Comparison of ENCODE assay signal across 8 cellular contexts in genomic region chr2:97995026-97995733, GRCh38. TPM values are rescaled to one million over a fixed set of nuclear protein-coding genes. Genes with fewer than 3 reads are reported as not detected.
DNase-seq lines count a peak whose midpoint lies in the region; ATAC-seq and TF ChIP-seq lines count a peak whose summit lies in the region.

No MANE protein-coding gene starts in this region.

- 1 to 2% methylated on average over 3 to 9 of the region's 81 CpGs for WGBS in gastroesophageal sphincter (ENCODE audit: low coverage in 1 of 2), 2 donors
- WGBS in ovary, 3 donors, result 0 to 1% (median 0%) methylated on average over 77 to 81 of the region's 81 CpGs
- WGBS in transverse colon (ENCODE audit: low coverage in 1 of 2), 2 donors, result 0 to 1% methylated on average over 3 to 52 of the region's 81 CpGs

- TF ChIP-seq CTCF in Panc1 (IDR thresholded peaks at IDR 0.05) (no peak), gastroesophageal sphincter (IDR thresholded peaks at IDR 0.05) (no peak), ovary (IDR thresholded peaks at IDR 0.05) (no peak), transverse colon (IDR thresholded peaks at IDR 0.05) (no peak)

- peak; percentile 61 for TF ChIP-seq POLR2A in GM19099 (IDR thresholded peaks at IDR 0.05; ENCODE audit: extremely low read depth, insufficient read length, low read depth)
- TF ChIP-seq POLR2A in gastroesophageal sphincter (IDR thresholded peaks at IDR 0.05), result no peak
- TF ChIP-seq POLR2A in ovary (IDR thresholded peaks at IDR 0.05), result no peak
- TF ChIP-seq POLR2A in transverse colon (IDR thresholded peaks at IDR 0.05), result peak; percentile 2

- no peaks in the 10 kb centered on the region for H3K9me3 Mint-ChIP-seq in activated T-helper 2 cell treated with anti-CD3 and anti-CD28 coated beads, Interferon-gamma antibody, Interleukin-2, Interleukin-4, amounts not matched to agents 10 μg/mL and 5 μg/mL and 100 μg/mL, durations not matched to agents 14 hours and 24 hours and 36 hours

- peaks cover 5% of the 10 kb centered on the region for H3K27me3 Mint-ChIP-seq in activated T-helper 2 cell treated with anti-CD3 and anti-CD28 coated beads, Interferon-gamma antibody, Interleukin-2, Interleukin-4, amounts not matched to agents 10 μg/mL and 5 μg/mL and 100 μg/mL, durations not matched to agents 14 hours and 24 hours and 36 hours (ENCODE audit: low read depth)

- H3K9me3 ChIP-seq in BLaER1, result no peaks in the 10 kb centered on the region
- H3K9me3 ChIP-seq in Panc1 (ENCODE audit: control insufficient read depth, insufficient read depth, low read depth, low read length), result no peaks in the 10 kb centered on the region
- H3K9me3 ChIP-seq in gastroesophageal sphincter, result no peaks in the 10 kb centered on the region
- no peaks in the 10 kb centered on the region for H3K9me3 ChIP-seq in ovary
- H3K9me3 ChIP-seq in transverse colon, result no peaks in the 10 kb centered on the region

- H3K27me3 ChIP-seq in BLaER1 (no peaks in the 10 kb centered on the region), Panc1 (ENCODE audit: control insufficient read depth, insufficient read depth, low read length) (no peaks in the 10 kb centered on the region), gastroesophageal sphincter (no peaks in the 10 kb centered on the region), ovary (no peaks in the 10 kb centered on the region), transverse colon (no peaks in the 10 kb centered on the region)

- H3K27ac Mint-ChIP-seq in activated T-helper 2 cell treated with anti-CD3 and anti-CD28 coated beads, Interferon-gamma antibody, Interleukin-2, Interleukin-4, amounts not matched to agents 10 μg/mL and 5 μg/mL and 100 μg/mL, durations not matched to agents 14 hours and 24 hours and 36 hours, result peak overlapping the region; percentile 96

- H4K20me1 ChIP-seq in BLaER1, result peaks cover 46% of the 10 kb centered on the region

- intact Hi-C loops in Panc1 (cut with micrococcal nuclease; ENCODE audit: unreplicated experiment) (loop anchor here (10.0 kb wide), 1 partner anchor 390 kb away; no protein-coding TSS in a partner anchor), ovary (cut with DNase I) (loop anchor here in 1 of 4 donors (10.0 kb wide), 1 partner anchor 160 kb away; no protein-coding TSS in a partner anchor), transverse colon (cut with DNase I; ENCODE audit: low total_unique reads) (no loop called here)
- intact Hi-C loops in activated T-helper 2 cell treated with anti-CD3 and anti-CD28 coated beads, Interferon-gamma antibody, Interleukin-2, Interleukin-4, amounts not matched to agents 10 μg/mL and 5 μg/mL and 100 μg/mL, durations not matched to agents 14 hours and 24 hours and 36 hours (cut with micrococcal nuclease), result loop anchor here (1.0 to 5.0 kb wide), 3 partner anchors 17 to 188 kb away; no protein-coding TSS in a partner anchor

- in situ Hi-C loops in Panc1 (cut with HindIII; ENCODE audit: low pct_unique_long_range_greater_than_20kb, low sequenced_read_pairs) (no loop called here), transverse colon (cut with MboI; ENCODE audit: low pct_ligation_motif_present in 1 of 4, low pct_unique_long_range_greater_than_20kb in 1 of 4, low sequenced_read_pairs in 3 of 4) (no loop called here)

- DNase-seq in Panc1 (ENCODE audit: low read depth, low spot score) (no peak), ovary (peak in 2 of 5 donors; percentile 26 to 45), transverse colon (peak; percentile 56)
- DNase-seq in activated T-helper 2 cell treated with anti-CD3 and anti-CD28 coated beads, Interferon-gamma antibody, Interleukin-2, Interleukin-4, amounts not matched to agents 10 μg/mL and 5 μg/mL and 100 μg/mL, durations not matched to agents 14 hours and 24 hours and 36 hours (ENCODE audit: low spot score), result peak; percentile 55

- no peaks in the 10 kb centered on the region for H3K36me3 ChIP-seq in BLaER1
- peaks cover 3% of the 10 kb centered on the region; the same call in 1 of the 2 replicates for H3K36me3 ChIP-seq in Panc1 (ENCODE audit: control insufficient read depth, insufficient read depth, low read length)
- H3K36me3 ChIP-seq in gastroesophageal sphincter, result no peaks in the 10 kb centered on the region
- no peaks in the 10 kb centered on the region for H3K36me3 ChIP-seq in ovary
- H3K36me3 ChIP-seq in transverse colon, result no peaks in the 10 kb centered on the region

- H3K36me3 Mint-ChIP-seq in activated T-helper 2 cell treated with anti-CD3 and anti-CD28 coated beads, Interferon-gamma antibody, Interleukin-2, Interleukin-4, amounts not matched to agents 10 μg/mL and 5 μg/mL and 100 μg/mL, durations not matched to agents 14 hours and 24 hours and 36 hours (ENCODE audit: low read depth), result no peaks in the 10 kb centered on the region

- no peak for TF ChIP-seq EP300 in gastroesophageal sphincter (IDR thresholded peaks at IDR 0.05)
- TF ChIP-seq EP300 in ovary (IDR thresholded peaks at IDR 0.05), result no peak
- no peak for TF ChIP-seq EP300 in transverse colon (IDR thresholded peaks at IDR 0.05; ENCODE audit: low read depth)

- H3K4me1 ChIP-seq in BLaER1, result peaks cover 33% of the 10 kb centered on the region
- H3K4me1 ChIP-seq in Panc1 (ENCODE audit: control insufficient read depth, insufficient read depth, low read length), result peaks cover 26% of the 10 kb centered on the region
- H3K4me1 ChIP-seq in gastroesophageal sphincter, result peaks cover 4 to 46% (median 11%) of the 10 kb centered on the region in 3 donors
- H3K4me1 ChIP-seq in ovary (ENCODE audit: insufficient read depth), result peaks cover 6% of the 10 kb centered on the region
- peaks cover 5 to 48% (median 31%) of the 10 kb centered on the region in 4 donors for H3K4me1 ChIP-seq in transverse colon

- ATAC-seq in HG03280 (IDR thresholded peaks at IDR 0.05; ENCODE audit: unreplicated experiment) (peak; percentile 40), Panc1 (peak; percentile 66), gastroesophageal sphincter (peak; percentile 62)

- H3K4me2 ChIP-seq in BLaER1, result peak overlapping the region; percentile 78

- H3K4me1 Mint-ChIP-seq in activated T-helper 2 cell treated with anti-CD3 and anti-CD28 coated beads, Interferon-gamma antibody, Interleukin-2, Interleukin-4, amounts not matched to agents 10 μg/mL and 5 μg/mL and 100 μg/mL, durations not matched to agents 14 hours and 24 hours and 36 hours (ENCODE audit: low read depth), result peaks cover 32% of the 10 kb centered on the region

- no TSS peak for BruUV-seq in Panc1 (replicated peaks; lab: Mats Ljungman, UMichigan)

- peak overlapping the region; percentile 96 for H3K4me3 Mint-ChIP-seq in activated T-helper 2 cell treated with anti-CD3 and anti-CD28 coated beads, Interferon-gamma antibody, Interleukin-2, Interleukin-4, amounts not matched to agents 10 μg/mL and 5 μg/mL and 100 μg/mL, durations not matched to agents 14 hours and 24 hours and 36 hours (ENCODE audit: low read depth)

- H3K9ac ChIP-seq in BLaER1, result peak overlapping the region; percentile 96

- H3K4me3 ChIP-seq in BLaER1 (peak overlapping the region; percentile 97), Panc1 (ENCODE audit: low read depth in 2 of 2, low read length in 2 of 2) (peak overlapping the region; percentile 81 to 96), gastroesophageal sphincter (peak overlapping the region; percentile 70 to 75), ovary (peak overlapping the region; percentile 75), transverse colon (peak overlapping the region; percentile 76 to 92 (median 84))

- H3K27ac ChIP-seq in BLaER1, result peak overlapping the region; percentile 97
- H3K27ac ChIP-seq in Panc1 (ENCODE audit: low read length), result peak overlapping the region; percentile 90
- H3K27ac ChIP-seq in gastroesophageal sphincter, result peak overlapping the region; percentile 76 to 97 (median 96)
- peak overlapping the region; percentile 95 to 99 for H3K27ac ChIP-seq in ovary
- peak overlapping the region; percentile 93 to 99 (median 96) for H3K27ac ChIP-seq in transverse colon

- POLR2A ChIA-PET in Panc1 (lab: Charles Lee), result no interaction called here

- CTCF ChIA-PET in Panc1 (lab: Charles Lee), result no interaction called here

RNA-seq across cellular contexts. Expression of gene TMEM131, which starts 0.6 kb away (rescaled TPM):
- total RNA-seq in Panc1 (2021; ENCODE audit: unreplicated experiment) (43.4 TPM), gastroesophageal sphincter (10 to 100 TPM; 32.0 to 46.4 (median 33.9) TPM), ovary (10 to 100 TPM; 29.3 to 44.0 (median 38.4) TPM), transverse colon (10 to 100 TPM; 78.4 to 86.4 (median 80.5) TPM)
- 30.3 TPM for polyA plus RNA-seq in Panc1 (2012; ENCODE audit: insufficient read length)
- 39.3 and 39.9 TPM in 2 replicates for total RNA-seq in activated T-helper 2 cell treated with anti-CD3 and anti-CD28 coated beads, Interferon-gamma antibody, Interleukin-2, Interleukin-4, amounts not matched to agents 10 μg/mL and 5 μg/mL and 100 μg/mL, durations not matched to agents 14 hours and 24 hours and 36 hours
- 10 to 100 TPM; 16.1 to 40.7 TPM for polyA plus RNA-seq in ovary

Comparison
In these comparisons a context has a peak if more than half of its experiments do, and no peak if none do; other contexts are left out.
1. POLR2A ChIP-seq: peak in GM19099 (single experiment) and transverse colon (single experiment); none in gastroesophageal sphincter (0 of 2) and ovary (single experiment).
2. Peak in every context shown above with its lines, with median percentiles within 50 percentile points of each other: H3K27ac ChIP-seq, H3K4me3 ChIP-seq and ATAC-seq.